ENCODE assay signal across 13 cellular contexts in genomic region chr5:181104606-181105005, GRCh38. TPM values are rescaled to one million over a fixed set of nuclear protein-coding genes. Genes with fewer than 3 reads are reported as not detected.
"Had no signal": no experiment of that assay in that cellular context is flagged by ENCODE, and none has a peak within 500 bp of the region (broad histone marks: within the 10 kb centered on the region; RNA-seq: fewer than 3 reads in every experiment).

No MANE protein-coding gene starts in this region.

RNA-seq across cellular contexts. Expression of gene OR2V1, which starts 26.4 kb away (rescaled TPM):
- total RNA-seq: activated CD4-positive, alpha-beta T cell treated with anti-CD3 and anti-CD28 coated beads, Interleukin-2, amount 10 ng/mL, durations not matched to agents 7 days and 5 days; activated naive CD4-positive, alpha-beta T cell treated with anti-CD3 and anti-CD28 coated beads, Interleukin-2, amount 50 U/mL, for 72 hours; adrenal gland; ascending aorta; dorsolateral prefrontal cortex; esophagus muscularis mucosa; frontal cortex; liver; mononuclear cell; myocyte; skeletal muscle tissue; uterus had no signal
- polyA plus RNA-seq: adrenal gland, liver, neural cell had no signal

RNA-seq across cellular contexts. Expression of gene OR2V2, which starts 42.8 kb away (rescaled TPM):
- total RNA-seq: activated CD4-positive, alpha-beta T cell treated with anti-CD3 and anti-CD28 coated beads, Interleukin-2, amount 10 ng/mL, durations not matched to agents 7 days and 5 days; activated naive CD4-positive, alpha-beta T cell treated with anti-CD3 and anti-CD28 coated beads, Interleukin-2, amount 50 U/mL, for 72 hours; adrenal gland; ascending aorta; esophagus muscularis mucosa; frontal cortex; liver; mononuclear cell; myocyte; skeletal muscle tissue; uterus had no signal
- polyA plus RNA-seq: adrenal gland, liver, neural cell had no signal
